8 cellular contexts compared by ENCODE assay signal in the genomic region with DNA sequence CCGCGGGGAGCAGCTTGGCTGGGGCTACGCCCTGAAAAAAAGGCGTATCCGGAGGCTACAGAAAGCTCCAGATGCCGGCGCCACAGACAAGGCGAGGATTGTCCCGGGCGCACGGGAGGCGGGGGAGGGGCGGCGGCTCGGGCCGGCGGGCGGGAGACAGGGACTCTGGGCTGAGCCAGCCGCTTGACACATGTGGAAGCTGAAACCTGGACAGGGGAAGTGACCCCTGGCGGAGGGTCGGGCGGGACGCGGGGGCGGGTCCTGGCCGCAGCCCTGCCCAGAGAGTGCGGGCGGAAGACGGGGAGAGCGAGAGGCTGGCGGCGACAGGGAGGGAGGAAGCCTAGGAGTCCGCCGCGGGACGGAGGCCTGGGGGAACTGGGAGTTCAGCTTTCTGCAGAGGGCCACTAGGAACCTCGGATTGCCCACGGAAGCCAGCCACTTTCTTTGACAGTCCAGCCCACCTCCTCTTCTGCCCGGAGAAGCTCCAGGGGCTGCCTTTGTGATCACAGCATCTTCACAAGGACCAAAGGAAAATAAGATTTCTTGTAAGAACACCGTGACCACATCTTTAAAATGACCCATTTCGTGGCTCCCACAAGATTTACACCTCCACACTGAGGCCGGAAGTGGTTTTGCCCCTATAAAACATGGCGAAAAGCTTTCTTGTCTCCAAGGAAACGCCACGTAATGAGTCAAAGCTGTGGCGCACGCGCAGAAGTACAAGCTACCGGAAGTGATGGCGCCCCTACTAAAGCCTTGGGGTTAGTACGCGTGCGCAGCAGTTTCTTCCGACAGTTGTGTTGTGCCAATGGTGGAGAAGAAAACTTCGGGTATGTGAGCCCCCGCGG. TPM values are rescaled to one million over a fixed set of nuclear protein-coding genes. Genes with fewer than 3 reads are reported as not detected.
DNase-seq lines count a peak whose midpoint lies in the region; ATAC-seq and TF ChIP-seq lines count a peak whose summit lies in the region.

A gene with protein sequence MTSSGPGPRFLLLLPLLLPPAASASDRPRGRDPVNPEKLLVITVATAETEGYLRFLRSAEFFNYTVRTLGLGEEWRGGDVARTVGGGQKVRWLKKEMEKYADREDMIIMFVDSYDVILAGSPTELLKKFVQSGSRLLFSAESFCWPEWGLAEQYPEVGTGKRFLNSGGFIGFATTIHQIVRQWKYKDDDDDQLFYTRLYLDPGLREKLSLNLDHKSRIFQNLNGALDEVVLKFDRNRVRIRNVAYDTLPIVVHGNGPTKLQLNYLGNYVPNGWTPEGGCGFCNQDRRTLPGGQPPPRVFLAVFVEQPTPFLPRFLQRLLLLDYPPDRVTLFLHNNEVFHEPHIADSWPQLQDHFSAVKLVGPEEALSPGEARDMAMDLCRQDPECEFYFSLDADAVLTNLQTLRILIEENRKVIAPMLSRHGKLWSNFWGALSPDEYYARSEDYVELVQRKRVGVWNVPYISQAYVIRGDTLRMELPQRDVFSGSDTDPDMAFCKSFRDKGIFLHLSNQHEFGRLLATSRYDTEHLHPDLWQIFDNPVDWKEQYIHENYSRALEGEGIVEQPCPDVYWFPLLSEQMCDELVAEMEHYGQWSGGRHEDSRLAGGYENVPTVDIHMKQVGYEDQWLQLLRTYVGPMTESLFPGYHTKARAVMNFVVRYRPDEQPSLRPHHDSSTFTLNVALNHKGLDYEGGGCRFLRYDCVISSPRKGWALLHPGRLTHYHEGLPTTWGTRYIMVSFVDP (minus strand): TSS at position 194 of the 848 bp plus-strand sequence. CDS start 307 bp downstream, outside the sequence.
A gene (plus strand): TSS at position 778 of the 848 bp plus-strand sequence. CDS start 31 bp downstream, at position 809.

- peaks cover 54% of the 10 kb centered on the region for H3K79me2 ChIP-seq in Karpas-422 (ENCODE audit: low read length)

- peak within 1 kb of the TSS; percentile 56 for H3K27ac ChIP-seq in Karpas-422 (ENCODE audit: low read length)
- peak within 1 kb of the TSS; percentile 77 to 95 (median 90) for H3K27ac ChIP-seq in esophagus squamous epithelium

- peak in 1 of 6 experiments; percentile 36 for TF ChIP-seq CTCF in esophagus squamous epithelium (IDR thresholded peaks at IDR 0.05)

- H2AFZ ChIP-seq in Karpas-422 (ENCODE audit: low read length): peak within 1 kb of the TSS; percentile 85

- intact Hi-C loops in esophagus squamous epithelium (cut with DNase I): no loop called here

- TF ChIP-seq POLR2A in esophagus squamous epithelium (IDR thresholded peaks at IDR 0.05): peak in 3 of 4 donors; percentile 12 to 26 (median 18)

- H3K4me2 ChIP-seq in Karpas-422 (ENCODE audit: low read depth, low read length, poor library complexity, severe bottlenecking): peak within 1 kb of the TSS; percentile 99

- H3K27me3 ChIP-seq in Karpas-422 (ENCODE audit: low read length) (no peaks in the 10 kb centered on the region), esophagus squamous epithelium (no peaks in the 10 kb centered on the region)

- DNase-seq in DMS79 treated with DMSO at 0.1 percent for 48 hours (lab: John Stamatoyannopoulos, UW) (peak; percentile 98), Karpas-422 (peak; percentile 99), RKO (ENCODE audit: low spot score) (peak; percentile 100), activated T-helper 1 cell treated with Interleukin-2 at 50 U/mL for 16 hours (ENCODE audit: low read depth) (peak; percentile 87), esophagus squamous epithelium (lab: John Stamatoyannopoulos, UW) (peak; percentile 88), myocyte (ENCODE audit: low read depth) (peak; percentile 100)
- peak; percentile 86 to 93 for DNase-seq in stimulated activated CD8-positive, alpha-beta memory T cell treated with anti-CD3 and anti-CD28 coated beads, Interleukin-7, amount 100 ng/mL, for 48 hours (ENCODE audit: extremely low read depth in 1 of 2, low read depth in 1 of 2)

- 1% methylated on average over 18 to 30 of the region's 57 CpGs for WGBS in esophagus squamous epithelium, 2 donors

- no peaks in the 10 kb centered on the region for H4K20me1 ChIP-seq in Karpas-422 (ENCODE audit: insufficient read depth, low read depth, low read length)

- peak; percentile 57 for ATAC-seq in GM21825 (IDR thresholded peaks at IDR 0.05; ENCODE audit: unreplicated experiment)

- H3K9me3 ChIP-seq in Karpas-422 (ENCODE audit: low read length) (no peaks in the 10 kb centered on the region), esophagus squamous epithelium (no peaks in the 10 kb centered on the region)

- H3K9ac ChIP-seq in Karpas-422 (ENCODE audit: low read length): peak within 1 kb of the TSS; percentile 86

- peaks cover 21% of the 10 kb centered on the region for H3K4me1 ChIP-seq in Karpas-422 (ENCODE audit: low read length)
- H3K4me1 ChIP-seq in esophagus squamous epithelium: peaks cover 21 to 58% (median 22%) of the 10 kb centered on the region in 3 donors

- H3K36me3 ChIP-seq in Karpas-422 (ENCODE audit: insufficient read depth, low read length) (no peaks in the 10 kb centered on the region), esophagus squamous epithelium (peaks cover 0 to 51% (median under 1%) of the 10 kb centered on the region in 3 donors)

- peak within 1 kb of the TSS; percentile 83 for H3K4me3 ChIP-seq in Karpas-422 (ENCODE audit: low read length)
- peak within 1 kb of the TSS; percentile 57 to 90 (median 78) for H3K4me3 ChIP-seq in esophagus squamous epithelium

- no peaks in the 10 kb centered on the region for H3K9me2 ChIP-seq in Karpas-422 (replicated peaks; ENCODE audit: insufficient read depth, low read length)

RNA-seq across cellular contexts. Expression of the first gene that starts in this region (rescaled TPM):
- total RNA-seq in Karpas-422 (2014; rRNA removed; shearing (Covaris generic); ENCODE audit: low replicate concordance): 11.1 and 20.5 TPM in 2 replicates
- total RNA-seq in esophagus squamous epithelium: 10 to 100 TPM in 2 of 4 donors, 1 to 10 TPM in 2; 2.5 to 14.5 (median 9.7) TPM
- total RNA-seq in myocyte: 59.0 and 60.8 TPM in 2 replicates
- polyA plus RNA-seq in myocyte (2012): 110 TPM

RNA-seq across cellular contexts. Expression of the second gene that starts in this region (rescaled TPM):
- total RNA-seq in Karpas-422 (2014; rRNA removed; shearing (Covaris generic); ENCODE audit: low replicate concordance): 50.9 and 116 TPM in 2 replicates
- total RNA-seq in esophagus squamous epithelium (10 to 100 TPM; 51.3 to 87.9 (median 64.4) TPM), myocyte (103 and 116 TPM in 2 replicates)
- 109 TPM for polyA plus RNA-seq in myocyte (2012)

Comparison
In these comparisons a context has a peak if more than half of its experiments do, and no peak if none do; other contexts are left out.
1. Peak in every context shown above with its lines: DNase-seq, ATAC-seq, H3K4me3 ChIP-seq and H3K27ac ChIP-seq.